30 cellular contexts compared by ENCODE assay signal in the genomic region with DNA sequence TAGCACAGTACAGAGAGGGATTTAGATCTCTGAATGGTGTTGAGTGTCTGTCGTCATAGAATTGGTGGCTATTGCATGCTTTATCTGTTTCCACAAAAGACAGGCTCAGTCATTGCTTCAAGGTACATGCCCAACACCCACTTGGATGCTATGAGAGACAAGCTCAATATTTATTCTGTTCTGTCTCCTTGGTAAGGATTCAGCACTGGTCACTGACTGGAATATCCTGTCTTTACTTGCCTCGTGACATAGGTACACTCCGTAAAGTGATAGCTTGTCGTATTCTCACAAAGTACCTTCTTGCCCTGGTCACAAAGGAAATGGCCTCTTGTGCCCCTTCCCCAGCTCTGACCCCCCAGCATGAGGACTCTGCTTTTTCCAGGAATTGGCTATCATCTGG.
"Had no signal": no experiment of that assay in that cellular context is flagged by ENCODE, and none has a peak within 500 bp of the region (broad histone marks: within the 10 kb centered on the region; RNA-seq: fewer than 3 reads in every experiment).

No MANE protein-coding gene starts in this region.

- H3K4me1 Mint-ChIP-seq: memory B cell; natural killer cell; stimulated activated effector memory CD8-positive, alpha-beta T cell treated with anti-CD3 and anti-CD28 coated beads, Interleukin-12 subunit alpha, Interleukin-12 subunit beta, amount 100 ng/mL, for 72 hours had no signal

- H3K9me3 ChIP-seq: neutrophil, thyroid gland had no signal

- H3K4me1 ChIP-seq: heart right ventricle, left ventricle myocardium inferior, parathyroid adenoma, right atrium auricular region, stomach had no signal

- H3K27me3 Mint-ChIP-seq: progenitor cell of endocrine pancreas, type B pancreatic cell had no signal

- H2AFZ ChIP-seq: parathyroid adenoma had no signal

- ATAC-seq: effector memory CD8-positive, alpha-beta T cell; heart right ventricle; left colon; natural killer cell; sciatic nerve; stimulated activated effector memory CD8-positive, alpha-beta T cell treated with anti-CD3 and anti-CD28 coated beads, Interleukin-12 subunit alpha, Interleukin-12 subunit beta, amount 100 ng/mL, for 72 hours had no signal

- H3K27ac ChIP-seq: epithelial cell of prostate, esophagus muscularis mucosa, heart right ventricle, left ventricle myocardium inferior, neutrophil, parathyroid adenoma, right atrium auricular region, stomach, thyroid gland had no signal

- H3K36me3 ChIP-seq: esophagus muscularis mucosa, heart right ventricle, left ventricle myocardium inferior, neutrophil, right atrium auricular region, stomach, thyroid gland had no signal

- H3K36me3 Mint-ChIP-seq: stimulated activated effector memory CD8-positive, alpha-beta T cell treated with anti-CD3 and anti-CD28 coated beads, Interleukin-12 subunit alpha, Interleukin-12 subunit beta, amount 100 ng/mL, for 72 hours had no signal

- H3K27me3 ChIP-seq: esophagus muscularis mucosa, heart right ventricle, neutrophil, right atrium auricular region, stomach, thyroid gland had no signal

- H3K4me2 ChIP-seq: smooth muscle cell had no signal

- H3K27ac Mint-ChIP-seq: effector memory CD8-positive, alpha-beta T cell; memory B cell; natural killer cell; progenitor cell of endocrine pancreas; stimulated activated effector memory CD8-positive, alpha-beta T cell treated with anti-CD3 and anti-CD28 coated beads, Interleukin-12 subunit alpha, Interleukin-12 subunit beta, amount 100 ng/mL, for 72 hours; type B pancreatic cell had no signal

- DNase-seq: central memory CD4-positive, alpha-beta T cell; cortex of kidney; effector memory CD8-positive, alpha-beta T cell; foreskin melanocyte; glutamatergic neuron; heart right ventricle; hippocampal formation; kidney glomerular epithelial cell; left colon; left ventricle myocardium inferior; natural killer cell; stimulated activated CD4-positive, alpha-beta T cell treated with anti-CD3 and anti-CD28 coated beads, Interleukin-12 subunit alpha, Interleukin-12 subunit beta, amount 100 ng/mL, for 4 hours; stimulated activated CD4-positive, alpha-beta T cell treated with anti-CD3 and anti-CD28 coated beads, Interleukin-1b, Interleukin-23, amount 100 ng/mL, for 48 hours; stimulated activated CD4-positive, alpha-beta T cell treated with anti-CD3 and anti-CD28 coated beads, Interleukin-4, amount 100 ng/mL, for 24 hours; stimulated activated naive CD4-positive, alpha-beta T cell treated with Interleukin-2 at 50 U/mL for 16 hours; stomach had no signal

- H3K4me3 ChIP-seq: esophagus muscularis mucosa, heart right ventricle, left ventricle myocardium inferior, lung, right atrium auricular region, smooth muscle cell, stomach, thyroid gland had no signal

- H3K4me3 Mint-ChIP-seq: effector memory CD8-positive, alpha-beta T cell; memory B cell; natural killer cell; stimulated activated effector memory CD8-positive, alpha-beta T cell treated with anti-CD3 and anti-CD28 coated beads, Interleukin-12 subunit alpha, Interleukin-12 subunit beta, amount 100 ng/mL, for 72 hours; type B pancreatic cell had no signal

- FAIRE-seq: islet of Langerhans had no signal

- H3K9ac ChIP-seq: parathyroid adenoma had no signal
